In the genomic region with DNA sequence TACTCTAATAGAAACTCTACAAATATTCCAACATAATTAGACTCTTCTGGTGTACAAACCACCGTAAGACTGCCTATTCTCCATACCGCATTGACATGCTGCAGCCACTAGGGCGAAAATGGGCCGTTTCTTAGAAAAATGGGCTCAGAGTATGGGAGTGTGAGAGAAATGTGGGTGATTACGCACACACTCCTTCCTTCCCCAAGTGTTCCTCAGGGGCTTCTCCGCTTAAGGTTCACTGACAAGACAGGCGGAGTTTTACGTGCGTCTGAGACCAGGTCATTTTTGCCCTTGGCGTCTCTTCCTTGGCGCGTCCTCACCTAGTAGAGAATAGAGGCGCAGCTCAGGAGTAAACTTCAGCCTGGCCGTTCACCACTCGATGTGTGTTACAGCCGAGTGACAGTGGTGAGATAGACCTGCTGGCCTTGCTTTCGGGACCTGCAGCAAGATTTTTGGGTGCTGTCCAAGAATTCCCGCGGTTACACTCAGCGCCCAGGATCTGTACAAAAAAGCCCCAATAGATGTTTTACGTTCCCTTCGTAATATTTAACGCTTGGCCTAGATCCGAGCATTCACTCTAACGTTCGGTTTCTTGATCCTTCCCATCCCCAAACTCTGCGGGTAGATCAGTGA, we compare ENCODE assay signal across 8 cellular contexts. TPM values are rescaled to one million over a fixed set of nuclear protein-coding genes. Genes with fewer than 3 reads are reported as not detected.
DNase-seq lines count a peak whose midpoint lies in the region; ATAC-seq, FAIRE-seq and TF ChIP-seq lines count a peak whose summit lies in the region.

No MANE protein-coding gene starts in this region.

- no peak overlapping the region for H3K27ac ChIP-seq in SJSA1
- H3K27ac ChIP-seq in foreskin keratinocyte: no peak overlapping the region
- peak overlapping the region in 2 of 4 donors; percentile 28 to 67 for H3K27ac ChIP-seq in pancreas
- H3K27ac ChIP-seq in aorta (ENCODE audit: low read depth in 1 of 2, low read length in 2 of 2): no peak overlapping the region

- H3K4me3 ChIP-seq in H7 (ENCODE audit: insufficient read depth, low read depth, low read length) (peak overlapping the region; percentile 24), SJSA1 (peak overlapping the region; percentile 23), pancreas (peak overlapping the region; percentile 28 to 42 (median 37)), aorta (ENCODE audit: low read length in 2 of 2) (peak overlapping the region in 1 of 2 donors; percentile 27)

- FAIRE-seq in pancreas (lab: Jason Lieb, UNC): no peak

- H3K36me3 ChIP-seq in H7 (replicated peaks; ENCODE audit: control insufficient read depth, insufficient read depth, low read length): no peaks in the 10 kb centered on the region
- H3K36me3 ChIP-seq in SJSA1: no peaks in the 10 kb centered on the region
- no peaks in the 10 kb centered on the region for H3K36me3 ChIP-seq in pancreas
- no peaks in the 10 kb centered on the region for H3K36me3 ChIP-seq in aorta (ENCODE audit: control insufficient read depth in 1 of 2, insufficient read depth in 2 of 2, low read length in 1 of 2)

- ATAC-seq in foreskin keratinocyte: peak; percentile 55
- peak; percentile 15 to 27 (median 22) for ATAC-seq in pancreas
- ATAC-seq in aorta (ENCODE audit: low FRiP score): no peak
- ATAC-seq in HG02884 (IDR thresholded peaks at IDR 0.05; ENCODE audit: unreplicated experiment): no peak

- H3K27me3 ChIP-seq in H7 (ENCODE audit: control insufficient read depth, insufficient read depth, low read length): peaks cover 52% of the 10 kb centered on the region
- H3K27me3 ChIP-seq in SJSA1 (replicated peaks): peaks cover 61% of the 10 kb centered on the region
- peaks cover 30% of the 10 kb centered on the region for H3K27me3 ChIP-seq in foreskin keratinocyte
- peaks cover 0 to 9% (median 4%) of the 10 kb centered on the region in 4 donors for H3K27me3 ChIP-seq in pancreas
- H3K27me3 ChIP-seq in aorta (ENCODE audit: control insufficient read depth in 1 of 2, insufficient read depth in 2 of 2, low read length in 1 of 2): peaks cover 0 to 2% of the 10 kb centered on the region in 2 donors

- intact Hi-C loops in pancreas (cut with DNase I) (no loop called here), aorta (cut with DNase I) (no loop called here)

- H3K9me3 ChIP-seq in SJSA1 (replicated peaks) (no peaks in the 10 kb centered on the region), pancreas (no peaks in the 10 kb centered on the region), aorta (ENCODE audit: control insufficient read depth, low read length) (no peaks in the 10 kb centered on the region)

- H3K4me1 ChIP-seq in SJSA1 (replicated peaks) (peaks cover 28% of the 10 kb centered on the region), foreskin keratinocyte (peaks cover 7% of the 10 kb centered on the region), pancreas (peaks cover 0 to 3% (median 0%) of the 10 kb centered on the region in 3 donors), aorta (ENCODE audit: control insufficient read depth in 1 of 2, insufficient read depth in 2 of 2, low read length in 2 of 2) (no peaks in the 10 kb centered on the region)

- TF ChIP-seq CTCF in foreskin keratinocyte (conservative IDR thresholded peaks at IDR 0.05): peak; percentile 58
- TF ChIP-seq CTCF in pancreas (IDR thresholded peaks at IDR 0.05): peak; percentile 7 to 40 (median 20)

- 5 to 6% methylated on average over 27 of the region's 27 CpGs for WGBS in pancreas, 2 donors
- WGBS in aorta, 2 donors: 15 to 16% methylated on average over 27 of the region's 27 CpGs

- peak; percentile 4 for DNase-seq in DMS53 (lab: John Stamatoyannopoulos, UW)
- DNase-seq in DMS53 treated with DMSO at 0.1 percent for 48 hours (lab: John Stamatoyannopoulos, UW; ENCODE audit: unreplicated experiment): no peak
- DNase-seq in H7: peak; percentile 66
- DNase-seq in SJSA1 (ENCODE audit: low read depth in 1 of 2, low spot score in 2 of 2): peak in 1 of 2 experiments; percentile 13
- peak; percentile 39 to 64 for DNase-seq in foreskin keratinocyte
- peak in 3 of 6 donors; percentile 6 to 34 (median 25) for DNase-seq in pancreas
- DNase-seq in aorta: no peak

RNA-seq across cellular contexts. Expression of a gene that starts 1.8 kb away (rescaled TPM):
- total RNA-seq in H7 (2014; rRNA removed; shearing (Covaris generic)): not detected in 2 replicates
- total RNA-seq in SJSA1 (2014; rRNA removed; shearing (Covaris generic)): 0.16 TPM in 2 replicates
- total RNA-seq in foreskin keratinocyte (under 0.01 TPM in 2 replicates), pancreas (10 to 100 TPM in 5 of 6 donors, 1 to 10 TPM in 1; 6.0 to 31.4 (median 19.7) TPM), aorta (10 to 100 TPM; 37.9 to 48.1 TPM)
- polyA plus RNA-seq in foreskin keratinocyte (0.01 TPM in 2 replicates), pancreas (10 to 100 TPM in 1 of 2 donors, 1 to 10 TPM in 1; 6.6 to 11.3 TPM), aorta (10 to 100 TPM in 1 of 2 donors, under 1 TPM in 1; 0.88 to 18.5 TPM)

Comparison
In these comparisons a context has a peak if more than half of its experiments do, and no peak if none do; other contexts are left out.
1. DNase-seq: peak in DMS53 (single experiment), H7 (single experiment) and foreskin keratinocyte (2 of 2); none in DMS53 treated with DMSO at 0.1 percent for 48 hours (single experiment) and aorta (0 of 2).
2. ATAC-seq: peak in foreskin keratinocyte (single experiment) and pancreas (4 of 4); none in aorta (single experiment) and HG02884 (single experiment).